Comparison of ENCODE assay signal across 15 cellular contexts in the genomic region with DNA sequence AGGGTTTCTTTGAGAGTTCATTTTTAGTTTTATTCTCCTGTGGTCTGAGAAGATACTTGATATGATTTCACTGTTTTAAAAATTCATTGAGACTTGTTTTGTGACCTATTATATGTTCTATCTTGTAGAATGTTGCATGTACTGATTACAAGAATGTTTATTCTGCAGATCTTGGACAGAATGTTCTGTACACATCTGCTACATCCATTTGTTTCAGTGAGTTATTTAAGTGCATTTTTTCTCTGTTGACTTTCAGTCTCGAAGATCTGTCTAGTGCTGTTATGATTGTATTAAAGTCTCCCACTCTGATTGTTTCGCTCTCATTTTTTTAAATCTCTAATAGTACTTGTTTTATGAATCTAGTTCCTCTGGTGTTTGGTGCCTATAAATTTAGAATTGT.
DNase-seq lines count a peak whose midpoint lies in the region; ATAC-seq and TF ChIP-seq lines count a peak whose summit lies in the region.
"Had no signal": no experiment of that assay in that cellular context is flagged by ENCODE, and none has a peak within 500 bp of the region (broad histone marks: within the 10 kb centered on the region; RNA-seq: fewer than 3 reads in every experiment).

No MANE protein-coding gene starts in this region.

- H3K36me3 ChIP-seq in heart left ventricle (no peaks in the 10 kb centered on the region), lower lobe of right lung (no peaks in the 10 kb centered on the region), upper lobe of right lung (no peaks in the 10 kb centered on the region), WERI-Rb-1 (no peaks in the 10 kb centered on the region)

- H3K4me3 ChIP-seq in heart left ventricle, result peak overlapping the region in 1 of 12 donors; percentile 55
- peak overlapping the region; percentile 48 for H3K4me3 ChIP-seq in lower lobe of right lung
- H3K4me3 ChIP-seq in upper lobe of right lung, result peak overlapping the region; percentile 58
- no peak overlapping the region for H3K4me3 ChIP-seq in WERI-Rb-1 (ENCODE audit: low read depth, low read length)

- H3K4me1 Mint-ChIP-seq in activated CD8-positive, alpha-beta T cell treated with anti-CD3 and anti-CD28 coated beads, Interleukin-2, amount 10 ng/mL, durations not matched to agents 7 days and 5 days (ENCODE audit: low read depth), result peaks cover 32% of the 10 kb centered on the region
- H3K4me1 Mint-ChIP-seq: brain had no signal

- peak overlapping the region; percentile 25 to 94 (median 78) for H3K27ac ChIP-seq in heart left ventricle
- H3K27ac ChIP-seq in lower lobe of right lung, result peak overlapping the region; percentile 92
- H3K27ac ChIP-seq in upper lobe of right lung, result peak overlapping the region; percentile 80
- no peak overlapping the region for H3K27ac ChIP-seq in WERI-Rb-1

- H3K4me1 ChIP-seq in heart left ventricle (peaks cover 0 to 20% (median 0%) of the 10 kb centered on the region in 12 donors), lower lobe of right lung (peaks cover 24% of the 10 kb centered on the region), upper lobe of right lung (peaks cover 13% of the 10 kb centered on the region)

- 35 to 39% (median 37%) methylated on average over 2 of the region's 2 CpGs for WGBS in heart left ventricle, 4 donors

- H3K9me3 ChIP-seq in heart left ventricle (no peaks in the 10 kb centered on the region), lower lobe of right lung (no peaks in the 10 kb centered on the region), upper lobe of right lung (no peaks in the 10 kb centered on the region), WERI-Rb-1 (ENCODE audit: severe bottlenecking) (no peaks in the 10 kb centered on the region)

- peak overlapping the region; percentile 29 for H3K4me3 Mint-ChIP-seq in activated CD8-positive, alpha-beta T cell treated with anti-CD3 and anti-CD28 coated beads, Interleukin-2, amount 10 ng/mL, durations not matched to agents 7 days and 5 days

- CTCF ChIA-PET in activated CD8-positive, alpha-beta T cell treated with anti-CD3 and anti-CD28 coated beads, Interleukin-2, amount 10 ng/mL, durations not matched to agents 7 days and 5 days (lab: Charles Lee), result interaction anchor here (5.3 to 5.4 kb wide), 2 partner anchors 15 to 28 kb away, joined by 59 to 84 read pairs; no protein-coding TSS in a partner anchor

- H3K27ac Mint-ChIP-seq in activated CD8-positive, alpha-beta T cell treated with anti-CD3 and anti-CD28 coated beads, Interleukin-2, amount 10 ng/mL, durations not matched to agents 7 days and 5 days, result no peak overlapping the region

- peaks cover 9% of the 10 kb centered on the region for H3K27me3 Mint-ChIP-seq in activated CD8-positive, alpha-beta T cell treated with anti-CD3 and anti-CD28 coated beads, Interleukin-2, amount 10 ng/mL, durations not matched to agents 7 days and 5 days (ENCODE audit: low read depth)

- peaks cover 0 to 15% (median 0%) of the 10 kb centered on the region in 9 donors for H3K27me3 ChIP-seq in heart left ventricle
- H3K27me3 ChIP-seq in lower lobe of right lung (ENCODE audit: low read depth), result no peaks in the 10 kb centered on the region
- H3K27me3 ChIP-seq in upper lobe of right lung, result no peaks in the 10 kb centered on the region
- peaks cover 87% of the 10 kb centered on the region for H3K27me3 ChIP-seq in WERI-Rb-1 (ENCODE audit: insufficient read depth, low read depth, severe bottlenecking)

- TF ChIP-seq POLR2A in heart left ventricle (IDR thresholded peaks at IDR 0.05), result no peak

- intact Hi-C loops in heart left ventricle (cut with DNase I) (no loop called here), cardiac septum (cut with DNase I) (no loop called here), lower lobe of right lung (cut with DNase I) (no loop called here), upper lobe of right lung (cut with DNase I) (no loop called here)

- peak in 3 of 4 donors; percentile 28 to 42 (median 33) for ATAC-seq in heart left ventricle
- no peak for ATAC-seq in activated CD8-positive, alpha-beta T cell treated with anti-CD3 and anti-CD28 coated beads, Interleukin-2, amount 10 ng/mL, durations not matched to agents 7 days and 5 days
- peak; percentile 54 to 68 for ATAC-seq in lower lobe of right lung
- ATAC-seq in upper lobe of right lung, result peak; percentile 47

- no peak for TF ChIP-seq CTCF in heart left ventricle (IDR thresholded peaks at IDR 0.05)
- no peak for TF ChIP-seq CTCF in lower lobe of right lung (IDR thresholded peaks at IDR 0.05)
- TF ChIP-seq CTCF in upper lobe of right lung (IDR thresholded peaks at IDR 0.05), result no peak
- TF ChIP-seq CTCF in WERI-Rb-1 (IDR thresholded peaks at IDR 0.05; ENCODE audit: low read depth, low read length), result no peak

- no peak for DNase-seq in heart left ventricle
- DNase-seq in cardiac septum (ENCODE audit: low spot score), result no peak
- DNase-seq in activated CD8-positive, alpha-beta T cell treated with anti-CD3 and anti-CD28 coated beads, Interleukin-2, amount 10 ng/mL, durations not matched to agents 7 days and 5 days, result no peak
- no peak for DNase-seq in lower lobe of right lung
- DNase-seq in upper lobe of right lung, result no peak
- DNase-seq in WERI-Rb-1, result no peak
- no peak for DNase-seq in DMS114 treated with DMSO at 0.1 percent for 48 hours (lab: John Stamatoyannopoulos, UW; ENCODE audit: unreplicated experiment)
- no peak for DNase-seq in cerebellar cortex (ENCODE audit: low spot score)
- DNase-seq: activated CD4-positive, alpha-beta T cell treated with anti-CD3 and anti-CD28 coated beads, Interleukin-2, amount 50 U/mL, for 48 hours; mesendoderm; NCI-H2029 treated with DMSO at 0.1 percent for 48 hours; SHP77; stimulated activated CD4-positive, alpha-beta T cell treated with anti-CD3 and anti-CD28 coated beads, Interleukin-12 subunit alpha, Interleukin-12 subunit beta, amount 100 ng/mL, for 4 hours had no signal

- no peaks in the 10 kb centered on the region for H3K36me3 Mint-ChIP-seq in activated CD8-positive, alpha-beta T cell treated with anti-CD3 and anti-CD28 coated beads, Interleukin-2, amount 10 ng/mL, durations not matched to agents 7 days and 5 days (ENCODE audit: low read depth)
- H3K36me3 Mint-ChIP-seq: brain, CD14-positive monocyte had no signal

- POLR2A ChIA-PET in activated CD8-positive, alpha-beta T cell treated with anti-CD3 and anti-CD28 coated beads, Interleukin-2, amount 10 ng/mL, durations not matched to agents 7 days and 5 days (lab: Charles Lee), result no interaction called here

- no peaks in the 10 kb centered on the region for H3K9me3 Mint-ChIP-seq in activated CD8-positive, alpha-beta T cell treated with anti-CD3 and anti-CD28 coated beads, Interleukin-2, amount 10 ng/mL, durations not matched to agents 7 days and 5 days (ENCODE audit: insufficient read depth)
